ENCODE assay signal across 8 cellular contexts in genomic region chr3:46866720-46867549, GRCh38. TPM values are rescaled to one million over a fixed set of nuclear protein-coding genes. Genes with fewer than 3 reads are reported as not detected.
DNase-seq lines count a peak whose midpoint lies in the region; ATAC-seq, FAIRE-seq and TF ChIP-seq lines count a peak whose summit lies in the region.

No MANE protein-coding gene starts in this region.

- H3K4me3 Mint-ChIP-seq in CD8-positive, alpha-beta T cell, result no peak overlapping the region

- in situ Hi-C loops in K562 (cut with MboI), result no loop called here

- no peaks in the 10 kb centered on the region for H3K9me3 ChIP-seq in CD8-positive, alpha-beta T cell (ENCODE audit: low read length)
- H3K9me3 ChIP-seq in K562 (replicated peaks; ENCODE audit: control insufficient read depth, insufficient read depth, low read depth, low read length), result no peaks in the 10 kb centered on the region

- intact Hi-C loops in CD8-positive, alpha-beta T cell (cut with DNase I, micrococcal nuclease), result loop anchor here (1.0 kb wide), 4 partner anchors 28 to 457 kb away; no protein-coding TSS in a partner anchor
- intact Hi-C loops in K562 (cut with micrococcal nuclease), result loop anchor here (1.0 to 10.0 kb wide), 4 partner anchors 28 to 508 kb away; no protein-coding TSS in a partner anchor

- TF ChIP-seq POLR2A in K562 (conservative IDR thresholded peaks at IDR 0.05), result no peak

- no peak overlapping the region for H2AFZ ChIP-seq in K562 (ENCODE audit: low read depth, low read length)

- H3K4me1 Mint-ChIP-seq in CD8-positive, alpha-beta T cell (ENCODE audit: low read depth), result no peaks in the 10 kb centered on the region

- BruUV-seq in K562 (replicated peaks; lab: Mats Ljungman, UMichigan), result no TSS peak

- CTCF ChIA-PET in CD8-positive, alpha-beta T cell (lab: Charles Lee), result interaction anchor here (0.6 to 4.0 kb wide), 40 partner anchors 8 to 504 kb away, joined by 3 to 40 read pairs (median 4); partner anchors contain the start of genes PTH1R and SETD2
- CTCF ChIA-PET in K562 (lab: Yijun Ruan, JAX; ENCODE audit: low intra/inter-chr PET ratio), result interaction anchor here (0.7 to 2.5 kb wide), 9 partner anchors 28 to 505 kb away, joined by 3 to 16 read pairs (median 3); no protein-coding TSS in a partner anchor

- no peaks in the 10 kb centered on the region for H3K79me2 ChIP-seq in K562 (ENCODE audit: control insufficient read depth, insufficient read depth, low read length)

- no peak overlapping the region for H3K4me3 ChIP-seq in CD8-positive, alpha-beta T cell (ENCODE audit: low read depth, low read length)
- H3K4me3 ChIP-seq in K562, result no peak overlapping the region

- H3K27ac ChIP-seq in CD8-positive, alpha-beta T cell (ENCODE audit: low read depth, low read length), result no peak overlapping the region
- H3K27ac ChIP-seq in K562 (ENCODE audit: extremely low read depth, low read depth, low read length), result no peak overlapping the region

- TF ChIP-seq RAD21 in K562 (CRISPR knock-in tag; conservative IDR thresholded peaks at IDR 0.05 in 1 of 2, IDR thresholded peaks at IDR 0.05 in 1 of 2), result peak; percentile 76 to 89

- no peaks in the 10 kb centered on the region for H3K9me3 Mint-ChIP-seq in CD8-positive, alpha-beta T cell

- H3K36me3 Mint-ChIP-seq in CD8-positive, alpha-beta T cell, result no peaks in the 10 kb centered on the region

- no peak overlapping the region for H3K27ac Mint-ChIP-seq in CD8-positive, alpha-beta T cell

- peak; percentile 98 for FAIRE-seq in K562 (lab: Jason Lieb, UNC)

- H3K4me1 ChIP-seq in CD8-positive, alpha-beta T cell (ENCODE audit: insufficient read depth, low read length), result no peaks in the 10 kb centered on the region
- peaks cover 0 to 15% of the 10 kb centered on the region in 2 experiments; a peak in 2 of 5 replicates for H3K4me1 ChIP-seq in K562 (replicated peaks in 1 of 2; ENCODE audit: control insufficient read depth in 2 of 2, insufficient read depth in 2 of 2, low read length in 2 of 2)

- H3K27me3 ChIP-seq in CD8-positive, alpha-beta T cell (ENCODE audit: insufficient read depth, low read length), result no peaks in the 10 kb centered on the region
- peaks cover 8 to 50% of the 10 kb centered on the region in 2 experiments; a peak in 4 of 5 replicates for H3K27me3 ChIP-seq in K562 (ENCODE audit: control insufficient read depth in 2 of 2, insufficient read depth in 2 of 2, low read length in 2 of 2)

- DNase-seq in CD8-positive, alpha-beta T cell, result peak; percentile 57 to 93 (median 83)
- DNase-seq in HT-29 (ENCODE audit: low spot score), result peak; percentile 60
- peak; percentile 77 for DNase-seq in UCSD-AML1 (lab: John Stamatoyannopoulos, UW; ENCODE audit: unreplicated experiment)
- DNase-seq in K562 (ENCODE audit: extremely low read depth in 1 of 4, low spot score in 3 of 4), result peak; percentile 80 to 91 (median 86)
- DNase-seq in inferior parietal cortex (ENCODE audit: extremely low spot score), result peak; percentile 76
- DNase-seq in stimulated activated CD4-positive, alpha-beta T cell treated with anti-CD3 and anti-CD28 coated beads, Interleukin-1b, Interleukin-23, amount 100 ng/mL, for 1 hour (ENCODE audit: low read depth in 2 of 2), result peak; percentile 64 to 81
- no peak for DNase-seq in NCI-H2107 (lab: John Stamatoyannopoulos, UW)

- no peak for TF ChIP-seq EP300 in K562 (IDR thresholded peaks at IDR 0.05; ENCODE audit: low read length)

- no peaks in the 10 kb centered on the region for H3K36me3 ChIP-seq in CD8-positive, alpha-beta T cell (ENCODE audit: insufficient read depth, low read length)
- H3K36me3 ChIP-seq in K562 (ENCODE audit: control insufficient read depth, insufficient read depth, low read length), result no peaks in the 10 kb centered on the region

- 5% methylated on average over 15 of the region's 15 CpGs for WGBS in K562 (ENCODE audit: insufficient coverage, low coverage, missing lambda C conversion rate)

- H3K9ac ChIP-seq in K562 (ENCODE audit: insufficient read depth in 1 of 2, low read depth in 2 of 2, low read length in 2 of 2), result no peak overlapping the region

- H3K9me1 ChIP-seq in K562 (ENCODE audit: control insufficient read depth, insufficient read depth, low read length), result no peaks in the 10 kb centered on the region

- peaks cover 27% of the 10 kb centered on the region for H4K20me1 ChIP-seq in K562 (replicated peaks; ENCODE audit: control insufficient read depth, insufficient read depth, low read length)

- peak; percentile 80 for ATAC-seq in CD8-positive, alpha-beta T cell
- ATAC-seq in K562 (peak; percentile 86), GM21786 (IDR thresholded peaks at IDR 0.05; ENCODE audit: unreplicated experiment) (no peak)

- no peak overlapping the region for H3K4me2 ChIP-seq in K562 (ENCODE audit: insufficient read depth, low read length)

- no peaks in the 10 kb centered on the region for H3K27me3 Mint-ChIP-seq in CD8-positive, alpha-beta T cell (ENCODE audit: low read depth)

- TF ChIP-seq CTCF in CD8-positive, alpha-beta T cell (IDR thresholded peaks at IDR 0.05), result peak; percentile 75
- TF ChIP-seq CTCF in K562 (IDR thresholded peaks at IDR 0.05 in 2 of 3, conservative IDR thresholded peaks at IDR 0.05 in 1 of 3; ENCODE audit: insufficient read depth in 2 of 3, low read depth in 1 of 3, low read length in 3 of 3), result peak; percentile 95 to 96 (median 96)

- POLR2A ChIA-PET in CD8-positive, alpha-beta T cell (lab: Charles Lee), result no interaction called here
- POLR2A ChIA-PET in K562 (lab: Yijun Ruan, JAX), result interaction anchor here (0.6 kb wide), 1 partner anchor 188 kb away, joined by 3 read pairs; no protein-coding TSS in a partner anchor

TF ChIP-seq in K562, 482 proteins besides CTCF, POLR2A, EP300 and RAD21 (continues in another document):
- TF ChIP-seq CGGBP1 (CRISPR knock-in tag; IDR thresholded peaks at IDR 0.05) (no peak), SMC3 (conservative IDR thresholded peaks at IDR 0.05; ENCODE audit: insufficient read depth, low read depth, low read length) (peak; percentile 95), RB1 (IDR thresholded peaks at IDR 0.05; ENCODE audit: low read depth) (0 out of 2 replicates have a peak, but pooled peaks have one; percentile 24), CHD4 (IDR thresholded peaks at IDR 0.05; ENCODE audit: insufficient read depth, insufficient replicate concordance, low read depth, low read length, poor library complexity, severe bottlenecking) (no peak)

RNA-seq across cellular contexts. Expression of gene MYL3, which starts 3.7 kb away (rescaled TPM):
- total RNA-seq in CD8-positive, alpha-beta T cell, result not detected
- total RNA-seq in HT-29 (2014; rRNA removed; shearing (Covaris generic)), result not detected in 2 replicates
- not detected in 2 replicates for total RNA-seq in K562 (2011; cell fraction: chromatin; rRNA removed; ENCODE audit: low replicate concordance)
- total RNA-seq in K562 (2011; cell fraction: nucleolus; rRNA removed), result not detected in 2 replicates
- not detected in 2 replicates for total RNA-seq in K562 (2011; cell fraction: nucleoplasm; rRNA removed)
- total RNA-seq in K562 (2014; rRNA removed) (0.14 TPM in 1 of 2 replicates, not detected in the other), K562 (2014; rRNA removed; fragmentation: Illumina TruSeq; extraction: Trizol) (not detected in 2 replicates), K562 (2015; rRNA removed; fragmentation: Illumina TruSeq; extraction: Trizol) (not detected in 2 replicates), K562 (2021) (not detected in 2 replicates)
- polyA plus RNA-seq in K562 (2011; rRNA removed) (not detected in 2 replicates), K562 (2014; fragmentation: Illumina TruSeq; extraction: Trizol) (not detected in 2 replicates), K562 (2014; fragmentation: Nextera tagmentation; extraction: Ambion mirVana) (under 1 TPM in 1 of 2 experiments, not detected in 1; 0.45 TPM), K562 (2014; rRNA removed) (not detected in 2 replicates)
- not detected in 2 replicates for polyA plus RNA-seq in K562 (2011; cell fraction: cytosol; rRNA removed)
- polyA plus RNA-seq in K562 (2011; cell fraction: nucleus; rRNA removed), result not detected in 2 replicates
- not detected in 2 replicates for polyA plus RNA-seq in K562 (2012)
- not detected in 2 replicates for polyA minus RNA-seq in K562 (2011; rRNA and poly(A)+ RNA removed)
- polyA minus RNA-seq in K562 (2011; cell fraction: cytosol; rRNA and poly(A)+ RNA removed), result not detected in 2 replicates
- not detected in 2 replicates for polyA minus RNA-seq in K562 (2011; cell fraction: nucleus; rRNA and poly(A)+ RNA removed)

RNA-seq across cellular contexts. Expression of gene PTH1R, which starts 10.6 kb away (rescaled TPM):
- not detected for total RNA-seq in CD8-positive, alpha-beta T cell
- not detected in 2 replicates for total RNA-seq in HT-29 (2014; rRNA removed; shearing (Covaris generic))
- not detected in 2 replicates for total RNA-seq in K562 (2011; cell fraction: chromatin; rRNA removed; ENCODE audit: low replicate concordance)
- total RNA-seq in K562 (2011; cell fraction: nucleolus; rRNA removed), result not detected in 2 replicates
- total RNA-seq in K562 (2011; cell fraction: nucleoplasm; rRNA removed), result not detected in 2 replicates
- total RNA-seq in K562 (2014; rRNA removed), result not detected in 2 replicates
- total RNA-seq in K562 (2014; rRNA removed; fragmentation: Illumina TruSeq; extraction: Trizol), result not detected in 2 replicates
- not detected in 2 replicates for total RNA-seq in K562 (2015; rRNA removed; fragmentation: Illumina TruSeq; extraction: Trizol)
- not detected in 2 replicates for total RNA-seq in K562 (2021)
- polyA plus RNA-seq in K562 (2011; rRNA removed), result not detected in 2 replicates
- polyA plus RNA-seq in K562 (2011; cell fraction: cytosol; rRNA removed), result not detected in 2 replicates
- not detected in 2 replicates for polyA plus RNA-seq in K562 (2011; cell fraction: nucleus; rRNA removed)
- not detected in 2 replicates for polyA plus RNA-seq in K562 (2012)
- polyA plus RNA-seq in K562 (2014; fragmentation: Illumina TruSeq; extraction: Trizol), result not detected in 2 replicates
- not detected for polyA plus RNA-seq in K562 (2014; fragmentation: Nextera tagmentation; extraction: Ambion mirVana)
- polyA plus RNA-seq in K562 (2014; rRNA removed), result not detected in 2 replicates
- not detected in 2 replicates for polyA minus RNA-seq in K562 (2011; rRNA and poly(A)+ RNA removed)
- polyA minus RNA-seq in K562 (2011; cell fraction: cytosol; rRNA and poly(A)+ RNA removed), result not detected in 2 replicates
- not detected in 2 replicates for polyA minus RNA-seq in K562 (2011; cell fraction: nucleus; rRNA and poly(A)+ RNA removed)
